18 cellular contexts compared by ENCODE assay signal in genomic region chr12:68893741-68894140, GRCh38. TPM values are rescaled to one million over a fixed set of nuclear protein-coding genes. Genes with fewer than 3 reads are reported as not detected.
A peak's percentile ranks its signal among the peaks of the same experiment; 100 is the strongest.
DNase-seq lines count a peak whose midpoint lies in the region; ATAC-seq and TF ChIP-seq lines count a peak whose summit lies in the region.
"Had no signal": no experiment of that assay in that cellular context is flagged by ENCODE, and none has a peak within 500 bp of the region (broad histone marks: within the 10 kb centered on the region; RNA-seq: fewer than 3 reads in every experiment).

No MANE protein-coding gene starts in this region.

- TF ChIP-seq CTCF in osteocyte (IDR thresholded peaks at IDR 0.05) = no peak

- peak overlapping the region; percentile 46 for H3K27ac Mint-ChIP-seq in activated naive CD4-positive, alpha-beta T cell treated with anti-CD3 and anti-CD28 coated beads, Interleukin-2, amount 50 U/mL, for 24 hours
- H3K27ac Mint-ChIP-seq in activated T-helper 2 cell treated with anti-CD3 and anti-CD28 coated beads, Interferon-gamma antibody, Interleukin-2, Interleukin-4, amounts not matched to agents 10 μg/mL and 5 μg/mL and 100 μg/mL, durations not matched to agents 14 hours and 24 hours and 36 hours = peak overlapping the region; percentile 15
- no peak overlapping the region for H3K27ac Mint-ChIP-seq in osteocyte (ENCODE audit: unreplicated experiment)
- H3K27ac Mint-ChIP-seq in stimulated activated naive CD8-positive, alpha-beta T cell treated with anti-CD3 and anti-CD28 coated beads, Interleukin-15, amount 100 ng/mL, for 72 hours = no peak overlapping the region
- H3K27ac Mint-ChIP-seq: CD4-positive, alpha-beta memory T cell; H9 had no signal

- intact Hi-C loops in activated T-helper 2 cell treated with anti-CD3 and anti-CD28 coated beads, Interferon-gamma antibody, Interleukin-2, Interleukin-4, amounts not matched to agents 10 μg/mL and 5 μg/mL and 100 μg/mL, durations not matched to agents 14 hours and 24 hours and 36 hours (cut with micrococcal nuclease) = no loop called here

- H3K36me3 Mint-ChIP-seq in activated naive CD4-positive, alpha-beta T cell treated with anti-CD3 and anti-CD28 coated beads, Interleukin-2, amount 50 U/mL, for 24 hours = peaks cover 13% of the 10 kb centered on the region
- peaks cover 53% of the 10 kb centered on the region for H3K36me3 Mint-ChIP-seq in activated T-helper 2 cell treated with anti-CD3 and anti-CD28 coated beads, Interferon-gamma antibody, Interleukin-2, Interleukin-4, amounts not matched to agents 10 μg/mL and 5 μg/mL and 100 μg/mL, durations not matched to agents 14 hours and 24 hours and 36 hours (ENCODE audit: low read depth)
- no peaks in the 10 kb centered on the region for H3K36me3 Mint-ChIP-seq in osteocyte (ENCODE audit: unreplicated experiment)
- H3K36me3 Mint-ChIP-seq: CD4-positive, alpha-beta memory T cell had no signal

- no peaks in the 10 kb centered on the region for H3K27me3 Mint-ChIP-seq in activated naive CD4-positive, alpha-beta T cell treated with anti-CD3 and anti-CD28 coated beads, Interleukin-2, amount 50 U/mL, for 24 hours
- no peaks in the 10 kb centered on the region for H3K27me3 Mint-ChIP-seq in activated T-helper 2 cell treated with anti-CD3 and anti-CD28 coated beads, Interferon-gamma antibody, Interleukin-2, Interleukin-4, amounts not matched to agents 10 μg/mL and 5 μg/mL and 100 μg/mL, durations not matched to agents 14 hours and 24 hours and 36 hours (ENCODE audit: low read depth)
- H3K27me3 Mint-ChIP-seq in osteocyte (ENCODE audit: unreplicated experiment) = peaks cover 24% of the 10 kb centered on the region
- no peaks in the 10 kb centered on the region for H3K27me3 Mint-ChIP-seq in stimulated activated naive CD8-positive, alpha-beta T cell treated with anti-CD3 and anti-CD28 coated beads, Interleukin-15, amount 100 ng/mL, for 72 hours

- no peak overlapping the region for H3K4me3 Mint-ChIP-seq in activated naive CD4-positive, alpha-beta T cell treated with anti-CD3 and anti-CD28 coated beads, Interleukin-2, amount 50 U/mL, for 24 hours
- H3K4me3 Mint-ChIP-seq in activated T-helper 2 cell treated with anti-CD3 and anti-CD28 coated beads, Interferon-gamma antibody, Interleukin-2, Interleukin-4, amounts not matched to agents 10 μg/mL and 5 μg/mL and 100 μg/mL, durations not matched to agents 14 hours and 24 hours and 36 hours (ENCODE audit: low read depth) = no peak overlapping the region
- no peak overlapping the region for H3K4me3 Mint-ChIP-seq in osteocyte (ENCODE audit: unreplicated experiment)
- H3K4me3 Mint-ChIP-seq in stimulated activated naive CD8-positive, alpha-beta T cell treated with anti-CD3 and anti-CD28 coated beads, Interleukin-15, amount 100 ng/mL, for 72 hours = no peak overlapping the region
- H3K4me3 Mint-ChIP-seq: CD14-positive monocyte; CD4-positive, alpha-beta memory T cell; H9 had no signal

- no peak for DNase-seq in activated naive CD4-positive, alpha-beta T cell treated with anti-CD3 and anti-CD28 coated beads, Interleukin-2, amount 50 U/mL, for 16 hours
- DNase-seq in activated T-helper 2 cell treated with anti-CD3 and anti-CD28 coated beads, Interferon-gamma antibody, Interleukin-2, Interleukin-4, amounts not matched to agents 10 μg/mL and 5 μg/mL and 100 μg/mL, durations not matched to agents 14 hours and 24 hours and 36 hours (ENCODE audit: low spot score) = no peak
- DNase-seq in osteocyte (ENCODE audit: extremely low spot score, unreplicated experiment) (peak; percentile 56), NOMO-1 treated with dmso at 0.1 percent for 144 hours (lab: John Stamatoyannopoulos, UW; ENCODE audit: unreplicated experiment) (no peak)
- no peak for DNase-seq in stimulated activated naive CD8-positive, alpha-beta T cell treated with anti-CD3 and anti-CD28 coated beads, Interleukin-15, amount 100 ng/mL, for 72 hours
- DNase-seq: AML-193; Calu3; CD4-positive, alpha-beta memory T cell; DMS79 treated with DMSO at 0.1 percent for 48 hours; EL; H9 had no signal

- H3K4me1 Mint-ChIP-seq in activated naive CD4-positive, alpha-beta T cell treated with anti-CD3 and anti-CD28 coated beads, Interleukin-2, amount 50 U/mL, for 24 hours = peaks cover 17% of the 10 kb centered on the region
- H3K4me1 Mint-ChIP-seq in activated T-helper 2 cell treated with anti-CD3 and anti-CD28 coated beads, Interferon-gamma antibody, Interleukin-2, Interleukin-4, amounts not matched to agents 10 μg/mL and 5 μg/mL and 100 μg/mL, durations not matched to agents 14 hours and 24 hours and 36 hours (ENCODE audit: low read depth) = peaks cover 45% of the 10 kb centered on the region
- no peaks in the 10 kb centered on the region for H3K4me1 Mint-ChIP-seq in osteocyte (ENCODE audit: unreplicated experiment)
- peaks cover 20% of the 10 kb centered on the region for H3K4me1 Mint-ChIP-seq in stimulated activated naive CD8-positive, alpha-beta T cell treated with anti-CD3 and anti-CD28 coated beads, Interleukin-15, amount 100 ng/mL, for 72 hours
- H3K4me1 Mint-ChIP-seq: H9 had no signal

- no peaks in the 10 kb centered on the region for H3K9me3 Mint-ChIP-seq in activated naive CD4-positive, alpha-beta T cell treated with anti-CD3 and anti-CD28 coated beads, Interleukin-2, amount 50 U/mL, for 24 hours
- no peaks in the 10 kb centered on the region for H3K9me3 Mint-ChIP-seq in activated T-helper 2 cell treated with anti-CD3 and anti-CD28 coated beads, Interferon-gamma antibody, Interleukin-2, Interleukin-4, amounts not matched to agents 10 μg/mL and 5 μg/mL and 100 μg/mL, durations not matched to agents 14 hours and 24 hours and 36 hours
- no peaks in the 10 kb centered on the region for H3K9me3 Mint-ChIP-seq in osteocyte (ENCODE audit: unreplicated experiment)
- H3K9me3 Mint-ChIP-seq in stimulated activated naive CD8-positive, alpha-beta T cell treated with anti-CD3 and anti-CD28 coated beads, Interleukin-15, amount 100 ng/mL, for 72 hours = no peaks in the 10 kb centered on the region
- H3K9me3 Mint-ChIP-seq: CD4-positive, alpha-beta memory T cell; H9 had no signal

- no peak for ATAC-seq in activated CD4-positive, CD25-positive, alpha-beta regulatory T cell treated with anti-CD3 and anti-CD28 coated beads, Interleukin-2, amount 50 U/mL, for 24 hours
- ATAC-seq in stimulated activated naive CD8-positive, alpha-beta T cell treated with anti-CD3 and anti-CD28 coated beads, Interleukin-15, amount 100 ng/mL, for 72 hours = no peak
- ATAC-seq: A549, GM12878, HepG2 had no signal

RNA-seq across cellular contexts. Expression of gene CPM, which starts 39.2 kb away (rescaled TPM):
- 48.1 and 49.7 TPM in 2 replicates for total RNA-seq in activated T-helper 2 cell treated with anti-CD3 and anti-CD28 coated beads, Interferon-gamma antibody, Interleukin-2, Interleukin-4, amounts not matched to agents 10 μg/mL and 5 μg/mL and 100 μg/mL, durations not matched to agents 14 hours and 24 hours and 36 hours
- 0.21 and 1.0 TPM in 2 replicates for total RNA-seq in osteocyte
- total RNA-seq: G401, HepG2 had no signal

Comparison
In these comparisons a context has a peak if more than half of its experiments do, and no peak if none do; other contexts are left out.
1. H3K27ac Mint-ChIP-seq: peak in activated naive CD4-positive, alpha-beta T cell treated with anti-CD3 and anti-CD28 coated beads, Interleukin-2, amount 50 U/mL, for 24 hours (single experiment) and activated T-helper 2 cell treated with anti-CD3 and anti-CD28 coated beads, Interferon-gamma antibody, Interleukin-2, Interleukin-4, amounts not matched to agents 10 μg/mL and 5 μg/mL and 100 μg/mL, durations not matched to agents 14 hours and 24 hours and 36 hours (single experiment); none in osteocyte (single experiment) and stimulated activated naive CD8-positive, alpha-beta T cell treated with anti-CD3 and anti-CD28 coated beads, Interleukin-15, amount 100 ng/mL, for 72 hours (0 of 2).
2. RNA of gene CPM, which starts 39.2 kb away (total RNA-seq): 48.1 to 49.7 TPM in activated T-helper 2 cell treated with anti-CD3 and anti-CD28 coated beads, Interferon-gamma antibody, Interleukin-2, Interleukin-4, amounts not matched to agents 10 μg/mL and 5 μg/mL and 100 μg/mL, durations not matched to agents 14 hours and 24 hours and 36 hours; 0.21 to 1.0 TPM in osteocyte; every median in the first group is over 10 times any median in the second.